Comparison of ENCODE assay signal across 16 cellular contexts in the genomic region with DNA sequence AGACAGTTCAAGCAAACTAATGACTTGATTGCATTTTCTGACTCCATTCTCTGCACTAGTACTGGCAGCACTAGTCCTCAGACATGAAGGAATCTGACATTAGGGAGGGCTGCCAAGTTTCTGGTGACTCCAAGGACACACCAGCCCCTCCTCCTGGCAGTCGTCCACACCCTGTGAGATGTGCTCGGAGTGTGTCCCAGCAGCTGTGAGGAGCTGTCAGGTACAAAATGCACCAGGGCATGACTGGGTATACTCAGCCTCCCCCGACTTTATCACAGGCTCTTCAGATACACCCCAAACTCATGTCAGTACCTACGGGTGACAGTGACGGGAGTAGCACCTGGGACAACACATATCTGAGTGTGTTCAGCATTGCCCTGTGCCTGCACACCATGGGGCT. TPM values are rescaled to one million over a fixed set of nuclear protein-coding genes. Genes with fewer than 3 reads are reported as not detected.
DNase-seq lines count a peak whose midpoint lies in the region; ATAC-seq and TF ChIP-seq lines count a peak whose summit lies in the region.
"Had no signal": no experiment of that assay in that cellular context is flagged by ENCODE, and none has a peak within 500 bp of the region (broad histone marks: within the 10 kb centered on the region; RNA-seq: fewer than 3 reads in every experiment).

No MANE protein-coding gene starts in this region.

- H3K4me3 ChIP-seq in heart left ventricle (no peak overlapping the region), upper lobe of right lung (no peak overlapping the region), HAP-1 (no peak overlapping the region)
- H3K4me3 ChIP-seq: Peyer's patch had no signal

- H3K4me3 Mint-ChIP-seq in activated CD4-positive, alpha-beta T cell treated with anti-CD3 and anti-CD28 coated beads for 36 hours = no peak overlapping the region

- CTCF ChIA-PET in activated CD4-positive, alpha-beta T cell treated with anti-CD3 and anti-CD28 coated beads for 36 hours (lab: Charles Lee) = interaction anchor here (1.0 kb wide), 1 partner anchor 17 kb away, joined by 3 read pairs; no protein-coding TSS in a partner anchor

- ATAC-seq in activated CD4-positive, alpha-beta T cell treated with anti-CD3 and anti-CD28 coated beads for 36 hours = peak; percentile 33
- peak; percentile 94 to 98 (median 96) for ATAC-seq in heart left ventricle
- ATAC-seq in upper lobe of right lung = peak; percentile 34
- no peak for ATAC-seq in GM18498 (IDR thresholded peaks at IDR 0.05; ENCODE audit: unreplicated experiment)

- H3K27me3 ChIP-seq in heart left ventricle = no peaks in the 10 kb centered on the region
- H3K27me3 ChIP-seq in upper lobe of right lung = no peaks in the 10 kb centered on the region
- H3K27me3 ChIP-seq in HAP-1 (ENCODE audit: low read depth) = no peaks in the 10 kb centered on the region
- H3K27me3 ChIP-seq: BLaER1 treated with 17β-estradiol and CSF1 and Interleukin-3, amounts not matched to agents 10 nM and 100 nM; Peyer's patch had no signal

- H3K4me1 ChIP-seq in heart left ventricle (peaks cover 0 to 18% (median 0%) of the 10 kb centered on the region in 12 donors), upper lobe of right lung (no peaks in the 10 kb centered on the region), HAP-1 (no peaks in the 10 kb centered on the region)
- H3K4me1 ChIP-seq: Peyer's patch had no signal

- no peak for TF ChIP-seq POLR2A in heart left ventricle (IDR thresholded peaks at IDR 0.05)

- H3K36me3 ChIP-seq in heart left ventricle = no peaks in the 10 kb centered on the region
- no peaks in the 10 kb centered on the region for H3K36me3 ChIP-seq in upper lobe of right lung
- no peaks in the 10 kb centered on the region for H3K36me3 ChIP-seq in HAP-1 (replicated peaks)
- H3K36me3 ChIP-seq: Peyer's patch had no signal

- peaks cover 6% of the 10 kb centered on the region for H3K4me1 Mint-ChIP-seq in activated CD4-positive, alpha-beta T cell treated with anti-CD3 and anti-CD28 coated beads for 36 hours

- peaks cover 27% of the 10 kb centered on the region for H3K9me3 Mint-ChIP-seq in activated CD4-positive, alpha-beta T cell treated with anti-CD3 and anti-CD28 coated beads for 36 hours (ENCODE audit: low read depth)

- H3K36me3 Mint-ChIP-seq in activated CD4-positive, alpha-beta T cell treated with anti-CD3 and anti-CD28 coated beads for 36 hours (ENCODE audit: low read depth) = peaks cover 25% of the 10 kb centered on the region

- intact Hi-C loops in activated CD4-positive, alpha-beta T cell treated with anti-CD3 and anti-CD28 coated beads for 36 hours (cut with DNase I, micrococcal nuclease) = loop anchor here in 1 of 2 experiments (1.0 kb wide), 1 partner anchor 8 kb away; no protein-coding TSS in a partner anchor
- intact Hi-C loops in heart left ventricle (cut with DNase I) = no loop called here
- intact Hi-C loops in upper lobe of right lung (cut with DNase I) = no loop called here

- no peak for DNase-seq in activated CD4-positive, alpha-beta T cell treated with anti-CD3 and anti-CD28 coated beads for 36 hours
- no peak for DNase-seq in activated CD4-positive, alpha-beta T cell treated with anti-CD3 and anti-CD28 coated beads, Interleukin-2, amount 50 U/mL, for 4 hours
- DNase-seq in heart left ventricle = peak; percentile 73 to 94 (median 83)
- peak; percentile 87 for DNase-seq in mucosa of gallbladder (ENCODE audit: low spot score)
- no peak for DNase-seq in upper lobe of right lung
- DNase-seq in NCI-H2029 treated with DMSO at 0.1 percent for 48 hours (lab: John Stamatoyannopoulos, UW) = no peak
- no peak for DNase-seq in HAP-1 (ENCODE audit: low spot score in 2 of 2)
- DNase-seq: KG1, NCI-H1092, NCI-H2107, NCI-H748 treated with DMSO at 0.1 percent for 48 hours had no signal

- no peak for TF ChIP-seq CTCF in heart left ventricle (IDR thresholded peaks at IDR 0.05)
- TF ChIP-seq CTCF in upper lobe of right lung (IDR thresholded peaks at IDR 0.05) = no peak

- 21 to 39% (median 34%) methylated on average over 5 of the region's 5 CpGs for WGBS in heart left ventricle, 4 donors

- no peaks in the 10 kb centered on the region for H3K27me3 Mint-ChIP-seq in activated CD4-positive, alpha-beta T cell treated with anti-CD3 and anti-CD28 coated beads for 36 hours

- POLR2A ChIA-PET in activated CD4-positive, alpha-beta T cell treated with anti-CD3 and anti-CD28 coated beads for 36 hours (lab: Charles Lee) = no interaction called here

- H3K9me3 ChIP-seq in heart left ventricle (peaks cover 0 to 21% (median 8%) of the 10 kb centered on the region in 12 donors), upper lobe of right lung (peaks cover 6% of the 10 kb centered on the region), HAP-1 (peaks cover 2% of the 10 kb centered on the region; the same call in 1 of the 2 replicates)

- in situ Hi-C loops in HAP-1 (cut with MboI; ENCODE audit: low sequenced_read_pairs) = no loop called here

- peak overlapping the region in 3 of 12 donors; percentile 33 to 60 (median 45) for H3K27ac ChIP-seq in heart left ventricle
- no peak overlapping the region for H3K27ac ChIP-seq in upper lobe of right lung
- H3K27ac ChIP-seq: 22Rv1; BLaER1 treated with 17β-estradiol and CSF1 and Interleukin-3, amounts not matched to agents 10 nM and 100 nM; Peyer's patch had no signal

- H3K27ac Mint-ChIP-seq in activated CD4-positive, alpha-beta T cell treated with anti-CD3 and anti-CD28 coated beads for 36 hours = no peak overlapping the region

RNA-seq across cellular contexts. Expression of gene EDAR, which starts 43.1 kb away (rescaled TPM):
- total RNA-seq in activated CD4-positive, alpha-beta T cell treated with anti-CD3 and anti-CD28 coated beads for 36 hours = under 1 TPM; 0.78 to 0.81 TPM
- total RNA-seq in heart left ventricle (under 1 TPM in 2 of 9 donors, not detected in 7; 0.16 to 0.20 TPM), mucosa of gallbladder (2.0 TPM), upper lobe of right lung (0.20 TPM)
- polyA plus RNA-seq in heart left ventricle = under 1 TPM in 1 of 2 donors, not detected in 1; 0.01 TPM
- total RNA-seq: M059J had no signal

Comparison
In these comparisons a context has a peak if more than half of its experiments do, and no peak if none do; other contexts are left out.
1. DNase-seq: peak in heart left ventricle (5 of 5) and mucosa of gallbladder (single experiment); none in activated CD4-positive, alpha-beta T cell treated with anti-CD3 and anti-CD28 coated beads for 36 hours (single experiment), activated CD4-positive, alpha-beta T cell treated with anti-CD3 and anti-CD28 coated beads, Interleukin-2, amount 50 U/mL, for 4 hours (0 of 2), upper lobe of right lung (single experiment), NCI-H2029 treated with DMSO at 0.1 percent for 48 hours (single experiment) and HAP-1 (0 of 2).